ENCODE assay signal across 8 cellular contexts in the genomic region with DNA sequence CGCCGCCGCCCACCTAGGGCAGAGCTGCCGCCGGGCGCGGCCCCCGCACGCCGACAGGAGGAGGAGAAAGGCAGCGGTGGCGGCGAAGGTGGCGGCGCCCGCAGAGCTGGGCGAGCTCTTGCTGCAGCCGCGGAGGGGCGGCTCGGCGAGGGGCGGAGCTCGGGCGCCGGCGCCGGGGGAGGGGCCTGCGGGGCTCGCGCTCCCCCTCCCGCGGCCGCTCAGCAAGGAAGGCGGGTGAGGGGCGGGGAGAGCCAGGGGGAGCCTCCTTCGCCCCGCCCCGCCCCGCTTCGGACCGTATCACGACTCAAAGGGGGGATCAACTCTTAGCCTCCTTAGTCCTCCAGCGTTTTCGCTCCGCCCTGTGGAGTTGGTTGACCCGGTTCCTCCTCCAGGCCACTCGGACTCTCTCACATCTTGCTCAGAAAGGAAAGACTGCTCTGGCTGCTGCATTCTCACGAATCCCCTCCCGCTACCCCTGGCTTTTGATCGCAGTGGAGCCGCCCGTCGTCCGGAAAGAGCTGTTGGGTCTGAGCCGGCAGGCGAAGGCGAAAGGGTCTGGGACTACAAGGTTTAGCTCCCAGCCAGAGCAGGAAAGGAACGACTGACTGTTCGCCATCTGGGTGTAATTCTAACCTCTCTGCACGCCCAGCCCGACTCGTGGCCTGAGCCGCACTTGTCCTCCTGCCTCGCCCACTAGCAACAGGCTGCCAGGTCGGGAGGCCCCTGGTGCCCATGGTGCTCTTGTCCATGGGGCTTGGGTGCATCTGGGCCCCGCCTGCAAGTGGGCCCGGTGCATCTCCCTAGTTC. TPM values are rescaled to one million over a fixed set of nuclear protein-coding genes. Genes with fewer than 3 reads are reported as not detected.
DNase-seq lines count a peak whose midpoint lies in the region; ATAC-seq and TF ChIP-seq lines count a peak whose summit lies in the region.

A gene (minus strand): TSS at position 120 of the 807 bp plus-strand sequence. CDS start 232 bp downstream, outside the sequence.

- peaks cover 4% of the 10 kb centered on the region for H3K27me3 Mint-ChIP-seq in activated T-helper 2 cell treated with anti-CD3 and anti-CD28 coated beads, Interferon-gamma antibody, Interleukin-2, Interleukin-4, amounts not matched to agents 10 μg/mL and 5 μg/mL and 100 μg/mL, durations not matched to agents 14 hours and 24 hours and 36 hours (ENCODE audit: low read depth)
- H3K27me3 Mint-ChIP-seq in natural killer cell (ENCODE audit: low read depth in 2 of 2): no peaks in the 10 kb centered on the region

- H3K9me3 Mint-ChIP-seq in activated T-helper 2 cell treated with anti-CD3 and anti-CD28 coated beads, Interferon-gamma antibody, Interleukin-2, Interleukin-4, amounts not matched to agents 10 μg/mL and 5 μg/mL and 100 μg/mL, durations not matched to agents 14 hours and 24 hours and 36 hours: peaks cover 11% of the 10 kb centered on the region
- peaks cover 0 to 4% of the 10 kb centered on the region in 2 donors for H3K9me3 Mint-ChIP-seq in natural killer cell

- H4K20me1 ChIP-seq in Loucy (ENCODE audit: insufficient read depth, low read length, poor library complexity, severe bottlenecking): no peaks in the 10 kb centered on the region

- H3K4me1 Mint-ChIP-seq in activated T-helper 2 cell treated with anti-CD3 and anti-CD28 coated beads, Interferon-gamma antibody, Interleukin-2, Interleukin-4, amounts not matched to agents 10 μg/mL and 5 μg/mL and 100 μg/mL, durations not matched to agents 14 hours and 24 hours and 36 hours (ENCODE audit: low read depth): peaks cover 43% of the 10 kb centered on the region
- peaks cover 51 to 62% of the 10 kb centered on the region in 2 donors for H3K4me1 Mint-ChIP-seq in natural killer cell

- peak within 1 kb of the TSS; percentile 95 for H3K27ac Mint-ChIP-seq in activated T-helper 2 cell treated with anti-CD3 and anti-CD28 coated beads, Interferon-gamma antibody, Interleukin-2, Interleukin-4, amounts not matched to agents 10 μg/mL and 5 μg/mL and 100 μg/mL, durations not matched to agents 14 hours and 24 hours and 36 hours
- H3K27ac Mint-ChIP-seq in natural killer cell: peak within 1 kb of the TSS; percentile 74 to 95

- no peaks in the 10 kb centered on the region for H3F3A ChIP-seq in Loucy (ENCODE audit: low read depth)

- ATAC-seq in RWPE2 (ENCODE audit: low read depth) (peak; percentile 73), natural killer cell (peak; percentile 91 to 98 (median 92))

- DNase-seq in ELF-1 (ENCODE audit: low read depth, low spot score) (peak; percentile 96), H7 (peak; percentile 98), RWPE2 (ENCODE audit: low spot score) (peak; percentile 84), fibroblast of pulmonary artery (ENCODE audit: low read depth) (peak; percentile 83), natural killer cell (peak; percentile 94)
- peak; percentile 88 for DNase-seq in activated T-helper 2 cell treated with anti-CD3 and anti-CD28 coated beads, Interferon-gamma antibody, Interleukin-2, Interleukin-4, amounts not matched to agents 10 μg/mL and 5 μg/mL and 100 μg/mL, durations not matched to agents 14 hours and 24 hours and 36 hours (ENCODE audit: low spot score)
- DNase-seq in stimulated activated naive CD4-positive, alpha-beta T cell (lab: John Stamatoyannopoulos, UW): peak; percentile 87 to 93 (median 89)

- H3K4me1 ChIP-seq in Loucy (ENCODE audit: insufficient read depth, low read length, poor library complexity, severe bottlenecking): peaks cover 34% of the 10 kb centered on the region
- peaks cover 17% of the 10 kb centered on the region for H3K4me1 ChIP-seq in RWPE2 (ENCODE audit: insufficient read depth, poor library complexity, severe bottlenecking)

- H3K9me2 ChIP-seq in Loucy (replicated peaks; ENCODE audit: low read depth, low read length): no peaks in the 10 kb centered on the region

- no peaks in the 10 kb centered on the region for H3K9me3 ChIP-seq in Loucy (ENCODE audit: insufficient read depth, low read depth, low read length)
- H3K9me3 ChIP-seq in RWPE2 (ENCODE audit: severe bottlenecking): no peaks in the 10 kb centered on the region

- intact Hi-C loops in activated T-helper 2 cell treated with anti-CD3 and anti-CD28 coated beads, Interferon-gamma antibody, Interleukin-2, Interleukin-4, amounts not matched to agents 10 μg/mL and 5 μg/mL and 100 μg/mL, durations not matched to agents 14 hours and 24 hours and 36 hours (cut with micrococcal nuclease): loop anchor here (1.0 to 5.0 kb wide), 3 partner anchors 15 to 260 kb away; a partner anchor contains a TSS
- intact Hi-C loops in natural killer cell (cut with micrococcal nuclease): loop anchor here (1.0 to 2.0 kb wide), 2 partner anchors 14 to 29 kb away; no protein-coding TSS in a partner anchor

- H3K4me2 ChIP-seq in Loucy (ENCODE audit: low read depth, low read length, poor library complexity, severe bottlenecking): peak within 1 kb of the TSS; percentile 91

- H3K9ac ChIP-seq in Loucy (ENCODE audit: low read depth, low read length, poor library complexity, severe bottlenecking): peak within 1 kb of the TSS; percentile 84

- peak within 1 kb of the TSS; percentile 99 for H2AFZ ChIP-seq in Loucy (ENCODE audit: low read length)

- H3K36me3 Mint-ChIP-seq in activated T-helper 2 cell treated with anti-CD3 and anti-CD28 coated beads, Interferon-gamma antibody, Interleukin-2, Interleukin-4, amounts not matched to agents 10 μg/mL and 5 μg/mL and 100 μg/mL, durations not matched to agents 14 hours and 24 hours and 36 hours (ENCODE audit: low read depth): peaks cover 22% of the 10 kb centered on the region
- peaks cover 1% of the 10 kb centered on the region for H3K36me3 Mint-ChIP-seq in natural killer cell

- peaks cover 12% of the 10 kb centered on the region for H3K27me3 ChIP-seq in H7 (ENCODE audit: control insufficient read depth, insufficient read depth, low read length)
- H3K27me3 ChIP-seq in Loucy (ENCODE audit: insufficient read depth, low read length, poor library complexity, severe bottlenecking): no peaks in the 10 kb centered on the region
- peaks cover 6% of the 10 kb centered on the region for H3K27me3 ChIP-seq in RWPE2 (ENCODE audit: insufficient read depth, poor library complexity, severe bottlenecking)

- TF ChIP-seq CTCF in Loucy (conservative IDR thresholded peaks at IDR 0.05; ENCODE audit: low read length): no peak
- TF ChIP-seq CTCF in RWPE2 (IDR thresholded peaks at IDR 0.05; ENCODE audit: poor library complexity, severe bottlenecking): no peak
- no peak for TF ChIP-seq CTCF in fibroblast of pulmonary artery (IDR thresholded peaks at IDR 0.05; ENCODE audit: low read length, missing control alignments)
- no peak for TF ChIP-seq CTCF in natural killer cell (IDR thresholded peaks at IDR 0.05)

- H3K4me3 ChIP-seq in H7 (ENCODE audit: insufficient read depth, low read depth, low read length) (peak within 1 kb of the TSS; percentile 93), Loucy (ENCODE audit: low read length, poor library complexity, severe bottlenecking) (peak within 1 kb of the TSS; percentile 89), RWPE2 (ENCODE audit: severe bottlenecking) (peak within 1 kb of the TSS; percentile 41), fibroblast of pulmonary artery (replicated peaks; ENCODE audit: low read depth, low read length) (peak within 1 kb of the TSS; percentile 72)

- no peaks in the 10 kb centered on the region for H3K36me3 ChIP-seq in H7 (replicated peaks; ENCODE audit: control insufficient read depth, insufficient read depth, low read length)
- H3K36me3 ChIP-seq in Loucy (ENCODE audit: insufficient read depth, low read length): no peaks in the 10 kb centered on the region
- no peaks in the 10 kb centered on the region for H3K36me3 ChIP-seq in RWPE2 (ENCODE audit: low read depth)

- peak within 1 kb of the TSS; percentile 93 for H3K4me3 Mint-ChIP-seq in activated T-helper 2 cell treated with anti-CD3 and anti-CD28 coated beads, Interferon-gamma antibody, Interleukin-2, Interleukin-4, amounts not matched to agents 10 μg/mL and 5 μg/mL and 100 μg/mL, durations not matched to agents 14 hours and 24 hours and 36 hours (ENCODE audit: low read depth)
- peak within 1 kb of the TSS; percentile 90 for H3K4me3 Mint-ChIP-seq in natural killer cell

- H3K79me2 ChIP-seq in Loucy (ENCODE audit: insufficient read depth, low read length): peaks cover 41% of the 10 kb centered on the region

- H3K27ac ChIP-seq in RWPE2 (ENCODE audit: poor library complexity, severe bottlenecking): no peak within 1 kb of the TSS

RNA-seq across cellular contexts. Expression of the gene that starts here (rescaled TPM):
- 3.9 and 7.0 TPM in 2 replicates for total RNA-seq in H7 (2014; rRNA removed; shearing (Covaris generic))
- total RNA-seq in activated T-helper 2 cell treated with anti-CD3 and anti-CD28 coated beads, Interferon-gamma antibody, Interleukin-2, Interleukin-4, amounts not matched to agents 10 μg/mL and 5 μg/mL and 100 μg/mL, durations not matched to agents 14 hours and 24 hours and 36 hours: 14.6 and 19.7 TPM in 2 replicates
- total RNA-seq in natural killer cell: 100 to 1,000 TPM in 2 of 3 donors, 10 to 100 TPM in 1; 84.8 to 156 (median 147) TPM

Comparison
In these comparisons a context has a peak if more than half of its experiments do, and no peak if none do; other contexts are left out.
1. H3K4me3 ChIP-seq: peak in every context shown above with its lines; median percentile 93 in H7; 89 in Loucy; 72 in fibroblast of pulmonary artery; 41 in RWPE2.